11 cellular contexts compared by ENCODE assay signal in genomic region chr19:31316201-31316951, GRCh38. TPM values are rescaled to one million over a fixed set of nuclear protein-coding genes. Genes with fewer than 3 reads are reported as not detected.
A peak's percentile ranks its signal among the peaks of the same experiment; 100 is the strongest.
DNase-seq lines count a peak whose midpoint lies in the region; ATAC-seq and TF ChIP-seq lines count a peak whose summit lies in the region.
"Had no signal": no experiment of that assay in that cellular context is flagged by ENCODE, and none has a peak within 500 bp of the region (broad histone marks: within the 10 kb centered on the region; RNA-seq: fewer than 3 reads in every experiment).

No MANE protein-coding gene starts in this region.

- H3K36me3 ChIP-seq in BJ (ENCODE audit: control insufficient read depth, insufficient read depth, low read length) (peaks cover 1% of the 10 kb centered on the region; the same call in 1 of the 2 replicates), SJCRH30 (peaks cover 66% of the 10 kb centered on the region), gastroesophageal sphincter (peaks cover 0 to 5% of the 10 kb centered on the region in 2 donors)
- H3K36me3 ChIP-seq: tibial artery had no signal

- no peak for DNase-seq in BJ (ENCODE audit: low read depth)
- peak in 1 of 2 experiments; percentile 36 for DNase-seq in SJCRH30
- no peak for DNase-seq in osteocyte (ENCODE audit: extremely low spot score, unreplicated experiment)
- DNase-seq in stimulated activated effector memory CD8-positive, alpha-beta T cell treated with anti-CD3 and anti-CD28 coated beads, Interleukin-12 subunit alpha, Interleukin-12 subunit beta, amount 100 ng/mL, for 72 hours (ENCODE audit: low spot score in 2 of 2), result no peak
- no peak for DNase-seq in activated CD4-positive, alpha-beta T cell treated with anti-CD3 and anti-CD28 coated beads for 36 hours
- DNase-seq: PC-9, small intestine had no signal

- H3K9me3 Mint-ChIP-seq in osteocyte (ENCODE audit: unreplicated experiment), result no peaks in the 10 kb centered on the region
- no peaks in the 10 kb centered on the region for H3K9me3 Mint-ChIP-seq in stimulated activated effector memory CD8-positive, alpha-beta T cell treated with anti-CD3 and anti-CD28 coated beads, Interleukin-12 subunit alpha, Interleukin-12 subunit beta, amount 100 ng/mL, for 72 hours
- H3K9me3 Mint-ChIP-seq in activated CD4-positive, alpha-beta T cell treated with anti-CD3 and anti-CD28 coated beads for 36 hours (ENCODE audit: low read depth), result no peaks in the 10 kb centered on the region

- H3K27me3 ChIP-seq in BJ (ENCODE audit: control insufficient read depth, insufficient read depth, low read length), result no peaks in the 10 kb centered on the region
- no peaks in the 10 kb centered on the region for H3K27me3 ChIP-seq in SJCRH30
- H3K27me3 ChIP-seq in gastroesophageal sphincter, result no peaks in the 10 kb centered on the region
- H3K27me3 ChIP-seq: tibial artery had no signal

- WGBS in gastroesophageal sphincter (ENCODE audit: low coverage in 1 of 2), 2 donors, result 20 to 44% methylated on average over 7 to 12 of the region's 12 CpGs

- peak overlapping the region; percentile 44 for H3K4me3 Mint-ChIP-seq in osteocyte (ENCODE audit: unreplicated experiment)
- no peak overlapping the region for H3K4me3 Mint-ChIP-seq in stimulated activated effector memory CD8-positive, alpha-beta T cell treated with anti-CD3 and anti-CD28 coated beads, Interleukin-12 subunit alpha, Interleukin-12 subunit beta, amount 100 ng/mL, for 72 hours
- no peak overlapping the region for H3K4me3 Mint-ChIP-seq in activated CD4-positive, alpha-beta T cell treated with anti-CD3 and anti-CD28 coated beads for 36 hours

- no peak for TF ChIP-seq EP300 in gastroesophageal sphincter (IDR thresholded peaks at IDR 0.05)

- H3K4me1 Mint-ChIP-seq in osteocyte (ENCODE audit: unreplicated experiment), result peaks cover 27% of the 10 kb centered on the region
- H3K4me1 Mint-ChIP-seq in stimulated activated effector memory CD8-positive, alpha-beta T cell treated with anti-CD3 and anti-CD28 coated beads, Interleukin-12 subunit alpha, Interleukin-12 subunit beta, amount 100 ng/mL, for 72 hours, result peaks cover 11% of the 10 kb centered on the region
- peaks cover 7% of the 10 kb centered on the region for H3K4me1 Mint-ChIP-seq in activated CD4-positive, alpha-beta T cell treated with anti-CD3 and anti-CD28 coated beads for 36 hours

- no peak for TF ChIP-seq CTCF in BJ (IDR thresholded peaks at IDR 0.05; ENCODE audit: insufficient read depth, low read depth, low read length)
- TF ChIP-seq CTCF in gastroesophageal sphincter (IDR thresholded peaks at IDR 0.05), result no peak
- TF ChIP-seq CTCF in osteocyte (IDR thresholded peaks at IDR 0.05), result no peak

- no peaks in the 10 kb centered on the region for H3K36me3 Mint-ChIP-seq in osteocyte (ENCODE audit: unreplicated experiment)
- peaks cover 6% of the 10 kb centered on the region for H3K36me3 Mint-ChIP-seq in stimulated activated effector memory CD8-positive, alpha-beta T cell treated with anti-CD3 and anti-CD28 coated beads, Interleukin-12 subunit alpha, Interleukin-12 subunit beta, amount 100 ng/mL, for 72 hours
- no peaks in the 10 kb centered on the region for H3K36me3 Mint-ChIP-seq in activated CD4-positive, alpha-beta T cell treated with anti-CD3 and anti-CD28 coated beads for 36 hours (ENCODE audit: low read depth)

- POLR2A ChIA-PET in BJ (lab: Charles Lee), result no interaction called here
- POLR2A ChIA-PET in activated CD4-positive, alpha-beta T cell treated with anti-CD3 and anti-CD28 coated beads for 36 hours (lab: Charles Lee), result no interaction called here

- H3K9me3 ChIP-seq in SJCRH30 (replicated peaks) (no peaks in the 10 kb centered on the region), gastroesophageal sphincter (no peaks in the 10 kb centered on the region)
- H3K9me3 ChIP-seq: tibial artery had no signal

- CTCF ChIA-PET in BJ (lab: Yijun Ruan, JAX), result interaction anchor here (0.8 to 1.5 kb wide), 3 partner anchors 15 to 82 kb away, joined by 3 to 4 read pairs (median 3); no protein-coding TSS in a partner anchor
- CTCF ChIA-PET in activated CD4-positive, alpha-beta T cell treated with anti-CD3 and anti-CD28 coated beads for 36 hours (lab: Charles Lee), result no interaction called here

- peak overlapping the region; percentile 59 for H3K27ac Mint-ChIP-seq in osteocyte (ENCODE audit: unreplicated experiment)
- H3K27ac Mint-ChIP-seq in stimulated activated effector memory CD8-positive, alpha-beta T cell treated with anti-CD3 and anti-CD28 coated beads, Interleukin-12 subunit alpha, Interleukin-12 subunit beta, amount 100 ng/mL, for 72 hours, result no peak overlapping the region
- no peak overlapping the region for H3K27ac Mint-ChIP-seq in activated CD4-positive, alpha-beta T cell treated with anti-CD3 and anti-CD28 coated beads for 36 hours

- peak; percentile 89 for ATAC-seq in gastroesophageal sphincter
- ATAC-seq in stimulated activated effector memory CD8-positive, alpha-beta T cell treated with anti-CD3 and anti-CD28 coated beads, Interleukin-12 subunit alpha, Interleukin-12 subunit beta, amount 100 ng/mL, for 72 hours, result no peak
- no peak for ATAC-seq in activated CD4-positive, alpha-beta T cell treated with anti-CD3 and anti-CD28 coated beads for 36 hours
- no peak for ATAC-seq in GM18505 (IDR thresholded peaks at IDR 0.05; ENCODE audit: unreplicated experiment)
- ATAC-seq in GM18861 (IDR thresholded peaks at IDR 0.05; ENCODE audit: unreplicated experiment), result no peak

- TF ChIP-seq POLR2A in gastroesophageal sphincter (IDR thresholded peaks at IDR 0.05) (no peak), GM18505 (IDR thresholded peaks at IDR 0.05; ENCODE audit: borderline replicate concordance, extremely low read depth, insufficient read depth, insufficient read length) (no peak)

- intact Hi-C loops in activated CD4-positive, alpha-beta T cell treated with anti-CD3 and anti-CD28 coated beads for 36 hours (cut with DNase I, micrococcal nuclease), result no loop called here

- no peaks in the 10 kb centered on the region for H3K27me3 Mint-ChIP-seq in osteocyte (ENCODE audit: unreplicated experiment)
- no peaks in the 10 kb centered on the region for H3K27me3 Mint-ChIP-seq in activated CD4-positive, alpha-beta T cell treated with anti-CD3 and anti-CD28 coated beads for 36 hours

- peak overlapping the region; percentile 52; the same call in 1 of the 2 replicates for H3K27ac ChIP-seq in SJCRH30
- H3K27ac ChIP-seq in gastroesophageal sphincter, result peak overlapping the region in 3 of 4 donors; percentile 44 to 67 (median 63)
- H3K27ac ChIP-seq: PC-9, tibial artery had no signal

- H3K4me3 ChIP-seq in BJ (ENCODE audit: low read depth, low read length) (peak overlapping the region; percentile 5; the same call in 1 of the 2 replicates), SJCRH30 (no peak overlapping the region), gastroesophageal sphincter (peak overlapping the region in 1 of 2 donors; percentile 15)
- H3K4me3 ChIP-seq: PC-9, tibial artery had no signal

- H3K4me1 ChIP-seq in SJCRH30, result peaks cover 37% of the 10 kb centered on the region
- peaks cover 4 to 82% (median 38%) of the 10 kb centered on the region in 3 donors for H3K4me1 ChIP-seq in gastroesophageal sphincter

RNA-seq across cellular contexts. Expression of gene TSHZ3, which starts 32.9 kb away (rescaled TPM):
- 3.6 and 5.1 TPM in 2 replicates for polyA plus RNA-seq in BJ (2011; rRNA removed)
- polyA minus RNA-seq in BJ (2011; rRNA and poly(A)+ RNA removed), result 8.0 and 11.7 TPM in 2 replicates
- total RNA-seq in SJCRH30 (2014; rRNA removed; shearing (Covaris generic)), result 52.5 and 55.3 TPM in 2 replicates
- total RNA-seq in gastroesophageal sphincter, result 10 to 100 TPM; 15.6 to 40.2 (median 31.1) TPM
- 10.7 and 11.9 TPM in 2 replicates for total RNA-seq in osteocyte
- 1 to 10 TPM in 1 of 2 experiments, under 1 TPM in 1; 0.85 to 1.6 TPM for total RNA-seq in activated CD4-positive, alpha-beta T cell treated with anti-CD3 and anti-CD28 coated beads for 36 hours
- total RNA-seq: PC-9 had no signal
